In the genomic region with DNA sequence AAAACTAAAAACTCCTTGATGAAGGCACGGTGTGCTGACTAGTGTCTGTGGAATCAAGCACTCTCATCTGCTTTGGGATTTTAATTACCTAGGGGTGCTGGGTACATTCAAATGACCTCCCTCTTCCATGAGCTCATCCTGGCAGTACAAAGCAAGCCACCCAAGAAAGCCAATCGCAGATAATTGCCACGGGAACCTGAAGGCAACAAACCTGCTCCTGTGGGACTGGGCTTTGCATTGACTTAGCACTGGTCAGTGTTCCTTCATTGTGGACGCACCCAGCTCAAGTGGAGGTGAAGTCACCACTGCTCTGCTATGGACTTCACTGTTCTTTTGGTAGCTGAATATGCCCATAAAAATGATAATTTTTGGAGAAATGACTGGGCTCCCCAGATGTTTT, we compare ENCODE assay signal across 22 cellular contexts.
"Had no signal": no experiment of that assay in that cellular context is flagged by ENCODE, and none has a peak within 500 bp of the region (broad histone marks: within the 10 kb centered on the region; RNA-seq: fewer than 3 reads in every experiment).

No MANE protein-coding gene starts in this region.

- H3K27ac Mint-ChIP-seq: natural killer cell; stimulated activated effector memory CD8-positive, alpha-beta T cell treated with anti-CD3 and anti-CD28 coated beads, Interleukin-12 subunit alpha, Interleukin-12 subunit beta, amount 100 ng/mL, for 72 hours had no signal

- H3K27ac ChIP-seq: coronary artery, gastrocnemius medialis, ovary, psoas muscle, sigmoid colon, stomach, thyroid gland, upper lobe of left lung had no signal

- H3K36me3 ChIP-seq: gastrocnemius medialis, ovary, sigmoid colon, stomach, thyroid gland, upper lobe of left lung had no signal

- ATAC-seq: gastrocnemius medialis; left lobe of liver; natural killer cell; psoas muscle; right cardiac atrium; stimulated activated effector memory CD8-positive, alpha-beta T cell treated with anti-CD3 and anti-CD28 coated beads, Interleukin-12 subunit alpha, Interleukin-12 subunit beta, amount 100 ng/mL, for 72 hours had no signal

- H3K4me3 ChIP-seq: coronary artery, gastrocnemius medialis, ovary, psoas muscle, sigmoid colon, stomach, thyroid gland, upper lobe of left lung had no signal

- DNase-seq: dermis blood vessel endothelial cell; effector memory CD4-positive, alpha-beta T cell; erythroblast; gastrocnemius medialis; head of caudate nucleus; kidney; natural killer cell; occipital lobe; ovary; posterior cingulate gyrus; psoas muscle; right cardiac atrium; sigmoid colon; stimulated activated CD4-positive, alpha-beta T cell treated with anti-CD3 and anti-CD28 coated beads, Interleukin-2, amount 100 ng/mL, for 24 hours; stimulated activated CD4-positive, alpha-beta T cell treated with anti-CD3 and anti-CD28 coated beads, Interleukin-4, amount 100 ng/mL, for 24 hours; stimulated activated naive CD4-positive, alpha-beta T cell treated with Interleukin-2 at 50 U/mL for 16 hours; stomach; thyroid gland; upper lobe of left lung had no signal

- H3K4me1 Mint-ChIP-seq: natural killer cell; stimulated activated effector memory CD8-positive, alpha-beta T cell treated with anti-CD3 and anti-CD28 coated beads, Interleukin-12 subunit alpha, Interleukin-12 subunit beta, amount 100 ng/mL, for 72 hours had no signal

- H3K36me3 Mint-ChIP-seq: natural killer cell; stimulated activated effector memory CD8-positive, alpha-beta T cell treated with anti-CD3 and anti-CD28 coated beads, Interleukin-12 subunit alpha, Interleukin-12 subunit beta, amount 100 ng/mL, for 72 hours had no signal

- H3K9me3 ChIP-seq: gastrocnemius medialis, ovary, psoas muscle, sigmoid colon, stomach, thyroid gland, upper lobe of left lung had no signal

- H3K4me3 Mint-ChIP-seq: natural killer cell; stimulated activated effector memory CD8-positive, alpha-beta T cell treated with anti-CD3 and anti-CD28 coated beads, Interleukin-12 subunit alpha, Interleukin-12 subunit beta, amount 100 ng/mL, for 72 hours had no signal

- H3K4me1 ChIP-seq: gastrocnemius medialis, psoas muscle, sigmoid colon, stomach, thyroid gland, upper lobe of left lung had no signal

- H3K27me3 ChIP-seq: gastrocnemius medialis, ovary, sigmoid colon, stomach, thyroid gland, upper lobe of left lung had no signal
